8 cellular contexts compared by ENCODE assay signal in genomic region chr1:234957330-234958065, GRCh38.
DNase-seq lines count a peak whose midpoint lies in the region; ATAC-seq and TF ChIP-seq lines count a peak whose summit lies in the region.

No MANE protein-coding gene starts in this region.

- H3K36me3 ChIP-seq in hepatocyte (replicated peaks; ENCODE audit: insufficient read depth, low read depth), result no peaks in the 10 kb centered on the region

- ATAC-seq in stimulated activated naive CD8-positive, alpha-beta T cell treated with anti-CD3 and anti-CD28 coated beads, Interleukin-15, Interleukin-2, amounts not matched to agents 100 U/mL and 50 U/mL, for 24 hours, result peak; percentile 63
- no peak for ATAC-seq in HG03354 (IDR thresholded peaks at IDR 0.05; ENCODE audit: poor library complexity, severe bottlenecking, unreplicated experiment)

- no peak for TF ChIP-seq CTCF in HL-60 (IDR thresholded peaks at IDR 0.05; ENCODE audit: insufficient read depth, low read length)
- TF ChIP-seq CTCF in hepatocyte (IDR thresholded peaks at IDR 0.05; ENCODE audit: poor library complexity), result no peak

- no peak overlapping the region for H2AFZ ChIP-seq in hepatocyte

- DNase-seq in AG08396 (ENCODE audit: low spot score), result peak; percentile 62
- no peak for DNase-seq in HL-60 (ENCODE audit: low read depth in 1 of 2, low spot score in 1 of 2)
- DNase-seq in T1000 (lab: John Stamatoyannopoulos, UW), result peak; percentile 49
- DNase-seq in hepatocyte (ENCODE audit: low spot score), result peak; percentile 85
- peak; percentile 34 for DNase-seq in stimulated activated naive CD8-positive, alpha-beta T cell treated with anti-CD3 and anti-CD28 coated beads, Interleukin-15, Interleukin-2, amounts not matched to agents 100 U/mL and 50 U/mL, for 24 hours
- no peak for DNase-seq in cortex of kidney (lab: John Stamatoyannopoulos, UW)
- no peak for DNase-seq in activated T-cell treated with anti-CD3 and anti-CD28 coated beads, Interleukin-2, amount 50 U/mL, for 1 hour

- no peak overlapping the region for H3K4me2 ChIP-seq in hepatocyte

- peaks cover 61% of the 10 kb centered on the region for H3K4me1 ChIP-seq in hepatocyte (ENCODE audit: insufficient read depth)

- H3K27ac ChIP-seq in HL-60 (replicated peaks) (peak overlapping the region; percentile 97), hepatocyte (peak overlapping the region; percentile 96)

- H3K27me3 ChIP-seq in HL-60 (ENCODE audit: insufficient read depth, poor library complexity, severe bottlenecking) (no peaks in the 10 kb centered on the region), hepatocyte (no peaks in the 10 kb centered on the region)

- H3K9me3 ChIP-seq in hepatocyte (ENCODE audit: low read depth), result no peaks in the 10 kb centered on the region

- no peaks in the 10 kb centered on the region for H3K79me2 ChIP-seq in hepatocyte

- H3K9me2 ChIP-seq in hepatocyte (replicated peaks; ENCODE audit: insufficient read depth), result no peaks in the 10 kb centered on the region

- H3K4me3 ChIP-seq in HL-60 (replicated peaks; ENCODE audit: insufficient read depth, low read length) (no peak overlapping the region), hepatocyte (no peak overlapping the region)

- WGBS in hepatocyte (ENCODE audit: low lambda C conversion rate, missing lambda C conversion rate), result 33% methylated on average over 14 of the region's 14 CpGs

- no peaks in the 10 kb centered on the region for H4K20me1 ChIP-seq in hepatocyte (ENCODE audit: insufficient read depth, poor library complexity, severe bottlenecking)

Comparison
In these comparisons a context has a peak if more than half of its experiments do, and no peak if none do; other contexts are left out.
1. DNase-seq: peak in AG08396 (single experiment), T1000 (single experiment), hepatocyte (single experiment) and stimulated activated naive CD8-positive, alpha-beta T cell treated with anti-CD3 and anti-CD28 coated beads, Interleukin-15, Interleukin-2, amounts not matched to agents 100 U/mL and 50 U/mL, for 24 hours (single experiment); none in HL-60 (0 of 2), cortex of kidney (single experiment) and activated T-cell treated with anti-CD3 and anti-CD28 coated beads, Interleukin-2, amount 50 U/mL, for 1 hour (single experiment).